11 cellular contexts compared by ENCODE assay signal in the genomic region with DNA sequence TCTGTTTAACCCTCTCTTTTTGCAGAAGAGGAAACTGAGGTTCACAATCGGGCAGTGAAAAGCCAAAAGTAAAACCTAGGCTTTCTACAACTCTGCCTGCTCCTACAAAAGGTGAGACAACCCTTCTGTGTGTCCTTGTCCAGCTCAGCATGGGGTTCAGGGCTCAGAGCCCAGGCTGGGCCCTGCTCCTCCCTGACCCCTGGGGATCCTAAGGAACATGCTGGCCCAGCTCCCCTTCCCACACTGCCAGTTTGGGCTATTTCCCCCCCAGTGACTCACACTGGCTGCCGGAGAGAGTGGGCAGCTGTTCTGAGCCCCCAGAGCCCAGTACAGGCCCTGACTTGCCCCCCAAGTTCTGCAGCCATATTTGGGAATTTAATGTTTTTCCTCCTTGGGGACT. TPM values are rescaled to one million over a fixed set of nuclear protein-coding genes. Genes with fewer than 3 reads are reported as not detected.
DNase-seq lines count a peak whose midpoint lies in the region; ATAC-seq and TF ChIP-seq lines count a peak whose summit lies in the region.
"Had no signal": no experiment of that assay in that cellular context is flagged by ENCODE, and none has a peak within 500 bp of the region (broad histone marks: within the 10 kb centered on the region; RNA-seq: fewer than 3 reads in every experiment).

No MANE protein-coding gene starts in this region.

- ATAC-seq in activated naive CD8-positive, alpha-beta T cell treated with anti-CD3 and anti-CD28 coated beads, Interleukin-2, amount 50 U/mL, for 24 hours = no peak
- no peak for ATAC-seq in effector memory CD8-positive, alpha-beta T cell (replicated peaks)
- no peak for ATAC-seq in naive B cell (ENCODE audit: low read depth in 2 of 2)
- ATAC-seq in foreskin keratinocyte = no peak

- H3K27ac ChIP-seq in uterus = peak overlapping the region; percentile 90 to 96
- no peak overlapping the region for H3K27ac ChIP-seq in foreskin keratinocyte

- peaks cover 36% of the 10 kb centered on the region for H3K4me1 Mint-ChIP-seq in activated naive CD8-positive, alpha-beta T cell (ENCODE audit: low read depth)
- H3K4me1 Mint-ChIP-seq in activated naive CD8-positive, alpha-beta T cell treated with anti-CD3 and anti-CD28 coated beads, Interleukin-2, amount 50 U/mL, for 24 hours = peaks cover 34% of the 10 kb centered on the region
- peaks cover 25 to 32% of the 10 kb centered on the region in 2 donors for H3K4me1 Mint-ChIP-seq in effector memory CD8-positive, alpha-beta T cell (ENCODE audit: low read depth in 2 of 2)
- H3K4me1 Mint-ChIP-seq in naive B cell = peaks cover 25 to 72% (median 42%) of the 10 kb centered on the region in 3 donors

- intact Hi-C loops in uterus (cut with DNase I; ENCODE audit: low total_unique reads) = no loop called here

- peak overlapping the region; percentile 27 for H3K4me3 Mint-ChIP-seq in activated naive CD8-positive, alpha-beta T cell
- no peak overlapping the region for H3K4me3 Mint-ChIP-seq in activated naive CD8-positive, alpha-beta T cell treated with anti-CD3 and anti-CD28 coated beads, Interleukin-2, amount 50 U/mL, for 24 hours
- peak overlapping the region; percentile 22 to 70 for H3K4me3 Mint-ChIP-seq in effector memory CD8-positive, alpha-beta T cell
- H3K4me3 Mint-ChIP-seq in naive B cell = peak overlapping the region; percentile 3 to 86 (median 77)

- H3K27ac Mint-ChIP-seq in activated naive CD8-positive, alpha-beta T cell = no peak overlapping the region
- no peak overlapping the region for H3K27ac Mint-ChIP-seq in activated naive CD8-positive, alpha-beta T cell treated with anti-CD3 and anti-CD28 coated beads, Interleukin-2, amount 50 U/mL, for 24 hours
- H3K27ac Mint-ChIP-seq in effector memory CD8-positive, alpha-beta T cell = peak overlapping the region in 1 of 2 donors; percentile 14
- H3K27ac Mint-ChIP-seq in naive B cell = peak overlapping the region in 3 of 6 donors; percentile 86 to 88 (median 86)

- H3K4me3 ChIP-seq in uterus = no peak overlapping the region

- H3K36me3 ChIP-seq in uterus = no peaks in the 10 kb centered on the region

- no peak for DNase-seq in activated naive CD8-positive, alpha-beta T cell treated with anti-CD3 and anti-CD28 coated beads, Interleukin-2, amount 50 U/mL, for 24 hours
- no peak for DNase-seq in effector memory CD8-positive, alpha-beta T cell
- no peak for DNase-seq in naive B cell
- peak in 1 of 2 donors; percentile 52 for DNase-seq in uterus
- no peak for DNase-seq in SIG-M5 (lab: John Stamatoyannopoulos, UW)
- no peak for DNase-seq in foreskin keratinocyte
- no peak for DNase-seq in H4 (ENCODE audit: low spot score)
- DNase-seq: cortex of kidney, NCI-H187 treated with DMSO at 0.1 percent for 48 hours, SHP77 treated with DMSO at 0.1 percent for 48 hours had no signal

- H3K27me3 Mint-ChIP-seq in activated naive CD8-positive, alpha-beta T cell = no peaks in the 10 kb centered on the region
- H3K27me3 Mint-ChIP-seq in activated naive CD8-positive, alpha-beta T cell treated with anti-CD3 and anti-CD28 coated beads, Interleukin-2, amount 50 U/mL, for 24 hours = no peaks in the 10 kb centered on the region
- H3K27me3 Mint-ChIP-seq in effector memory CD8-positive, alpha-beta T cell = no peaks in the 10 kb centered on the region
- no peaks in the 10 kb centered on the region for H3K27me3 Mint-ChIP-seq in naive B cell

- peaks cover 12 to 28% of the 10 kb centered on the region in 2 donors for H3K4me1 ChIP-seq in uterus
- peaks cover 4% of the 10 kb centered on the region for H3K4me1 ChIP-seq in foreskin keratinocyte

- H3K9me3 ChIP-seq in uterus = no peaks in the 10 kb centered on the region

- no peak for TF ChIP-seq CTCF in uterus (IDR thresholded peaks at IDR 0.05)
- TF ChIP-seq CTCF in foreskin keratinocyte (conservative IDR thresholded peaks at IDR 0.05) = no peak

- H3K9me3 Mint-ChIP-seq in activated naive CD8-positive, alpha-beta T cell (ENCODE audit: low read depth) = no peaks in the 10 kb centered on the region
- no peaks in the 10 kb centered on the region for H3K9me3 Mint-ChIP-seq in activated naive CD8-positive, alpha-beta T cell treated with anti-CD3 and anti-CD28 coated beads, Interleukin-2, amount 50 U/mL, for 24 hours
- no peaks in the 10 kb centered on the region for H3K9me3 Mint-ChIP-seq in effector memory CD8-positive, alpha-beta T cell
- H3K9me3 Mint-ChIP-seq in naive B cell = no peaks in the 10 kb centered on the region

- no peaks in the 10 kb centered on the region for H3K36me3 Mint-ChIP-seq in activated naive CD8-positive, alpha-beta T cell
- H3K36me3 Mint-ChIP-seq in activated naive CD8-positive, alpha-beta T cell treated with anti-CD3 and anti-CD28 coated beads, Interleukin-2, amount 50 U/mL, for 24 hours (ENCODE audit: low read depth) = no peaks in the 10 kb centered on the region
- peaks cover 10% of the 10 kb centered on the region for H3K36me3 Mint-ChIP-seq in effector memory CD8-positive, alpha-beta T cell (ENCODE audit: insufficient read depth)
- no peaks in the 10 kb centered on the region for H3K36me3 Mint-ChIP-seq in naive B cell

- H3K27me3 ChIP-seq in uterus (no peaks in the 10 kb centered on the region), foreskin keratinocyte (no peaks in the 10 kb centered on the region)

- no peak for TF ChIP-seq POLR2A in uterus (IDR thresholded peaks at IDR 0.05)

RNA-seq across cellular contexts. Expression of a gene that starts 8.9 kb away (rescaled TPM):
- polyA plus RNA-seq in naive B cell (ENCODE audit: low read depth in 6 of 6) (1 to 10 TPM in 1 of 6 donors, under 1 TPM in 4, not detected in 1; 0.24 to 1.2 (median 0.53) TPM), foreskin keratinocyte (0.42 and 0.71 TPM in 2 replicates)
- total RNA-seq in uterus (10 to 100 TPM in 2 of 4 donors, 1 to 10 TPM in 1, not detected in 1; 5.2 to 20.2 (median 14.4) TPM), foreskin keratinocyte (0.32 and 0.61 TPM in 2 replicates)
- 0.12 and 0.16 TPM in 2 replicates for total RNA-seq in H4 (2014; rRNA removed; shearing (Covaris generic))

RNA-seq across cellular contexts. Expression of a gene that starts 8.9 kb away (rescaled TPM):
- polyA plus RNA-seq in naive B cell (ENCODE audit: low read depth in 6 of 6) (1 to 10 TPM in 3 of 6 donors, under 1 TPM in 3; 0.30 to 4.8 (median 0.94) TPM), foreskin keratinocyte (0.06 TPM in 1 of 2 replicates, not detected in the other)
- total RNA-seq in uterus (10 to 100 TPM in 1 of 4 donors, under 1 TPM in 1, not detected in 2; 0.35 to 21.3 TPM), foreskin keratinocyte (0.65 TPM in 1 of 2 replicates, not detected in the other)
- total RNA-seq in H4 (2014; rRNA removed; shearing (Covaris generic)) = 0.08 and 0.90 TPM in 2 replicates

RNA-seq across cellular contexts. Expression of a gene that starts 17.4 kb away (rescaled TPM):
- polyA plus RNA-seq in naive B cell (ENCODE audit: low read depth in 6 of 6) (100 to 1,000 TPM; 171 to 297 (median 207) TPM), foreskin keratinocyte (26.5 and 44.2 TPM in 2 replicates)
- total RNA-seq in uterus (10 to 100 TPM; 14.7 to 93.3 (median 53.0) TPM), foreskin keratinocyte (14.6 and 26.4 TPM in 2 replicates)
- 102 and 133 TPM in 2 replicates for total RNA-seq in H4 (2014; rRNA removed; shearing (Covaris generic))

RNA-seq across cellular contexts. Expression of a gene that starts 40.8 kb away (rescaled TPM):
- polyA plus RNA-seq in naive B cell (ENCODE audit: low read depth in 6 of 6) = 10 to 100 TPM; 22.8 to 66.7 (median 44.0) TPM
- total RNA-seq in uterus = 10 to 100 TPM; 25.9 to 77.4 (median 65.2) TPM
- 33.8 and 39.7 TPM in 2 replicates for total RNA-seq in foreskin keratinocyte
- polyA plus RNA-seq in foreskin keratinocyte = 22.2 and 23.0 TPM in 2 replicates
- total RNA-seq in H4 (2014; rRNA removed; shearing (Covaris generic)) = 47.0 and 47.5 TPM in 2 replicates
